ENCODE assay signal across 8 cellular contexts in the genomic region with DNA sequence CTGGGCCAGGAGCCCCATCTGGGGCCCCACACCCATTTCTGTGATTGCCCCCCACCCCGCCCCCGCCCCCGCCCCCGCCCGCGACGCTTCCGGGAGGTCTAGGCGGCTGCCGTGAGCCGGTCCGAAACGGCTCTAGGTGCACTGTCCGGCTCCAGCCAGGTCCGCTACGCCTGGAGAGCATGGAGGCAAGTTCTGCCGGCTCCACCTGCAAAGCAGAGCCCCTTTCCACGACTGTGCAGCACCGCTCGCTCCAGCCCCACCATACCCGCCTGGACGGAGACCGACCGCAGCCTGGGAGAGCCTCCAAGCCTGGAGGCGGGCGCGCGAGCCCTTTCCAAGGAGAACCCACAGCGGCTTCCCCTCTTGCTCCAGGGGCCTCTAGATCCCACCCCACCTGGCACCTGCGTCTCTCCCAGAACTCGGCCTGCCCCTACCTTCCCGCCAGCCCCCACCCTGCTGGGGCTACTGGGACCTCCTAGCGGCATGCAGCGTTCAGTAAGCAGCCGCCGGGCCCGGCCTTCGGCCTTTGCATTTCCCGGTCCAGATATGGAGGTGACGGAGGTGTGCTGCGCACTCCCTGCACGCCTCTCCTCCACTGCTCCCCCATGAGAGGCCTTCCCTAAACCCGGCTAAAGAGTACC.
DNase-seq lines count a peak whose midpoint lies in the region; ATAC-seq lines count a peak whose summit lies in the region.

No MANE protein-coding gene starts in this region.

- peak overlapping the region in 4 of 5 donors; percentile 62 to 84 (median 78) for H3K4me3 ChIP-seq in subcutaneous abdominal adipose tissue (ENCODE audit: low read depth in 1 of 5, low read length in 5 of 5)

- peaks cover 4% of the 10 kb centered on the region for H3K9me3 Mint-ChIP-seq in activated naive CD8-positive, alpha-beta T cell treated with anti-CD3 and anti-CD28 coated beads for 36 hours

- peak overlapping the region; percentile 83 for H3K4me3 Mint-ChIP-seq in activated naive CD8-positive, alpha-beta T cell treated with anti-CD3 and anti-CD28 coated beads for 36 hours

- ATAC-seq in activated CD4-positive, CD25-positive, alpha-beta regulatory T cell treated with anti-CD3 and anti-CD28 coated beads, Interleukin-2, amount 50 U/mL, for 24 hours: peak; percentile 5 to 7
- peak; percentile 26 for ATAC-seq in HG03025 (IDR thresholded peaks at IDR 0.05; ENCODE audit: low FRiP score, unreplicated experiment)

- H3K9me3 ChIP-seq in subcutaneous abdominal adipose tissue (ENCODE audit: control insufficient read depth in 5 of 5, low read length in 5 of 5): peaks cover 0 to 12% (median 9%) of the 10 kb centered on the region in 5 donors

- H3K9ac ChIP-seq in subcutaneous abdominal adipose tissue (ENCODE audit: low read length in 5 of 5): peak overlapping the region in 2 of 5 donors; percentile 43 to 87

- H3K27ac Mint-ChIP-seq in activated naive CD8-positive, alpha-beta T cell treated with anti-CD3 and anti-CD28 coated beads for 36 hours: peak overlapping the region; percentile 80

- H3K36me3 Mint-ChIP-seq in activated naive CD8-positive, alpha-beta T cell treated with anti-CD3 and anti-CD28 coated beads for 36 hours: peaks cover 4% of the 10 kb centered on the region

- no peak for DNase-seq in activated CD4-positive, CD25-positive, alpha-beta regulatory T cell treated with anti-CD3 and anti-CD28 coated beads, Interleukin-2, amount 50 U/mL, for 72 hours
- DNase-seq in activated naive CD8-positive, alpha-beta T cell treated with anti-CD3 and anti-CD28 coated beads for 36 hours: no peak
- DNase-seq in iPS-NIHi7 (ENCODE audit: extremely low spot score) (peak; percentile 11), kidney glomerular epithelial cell (lab: John Stamatoyannopoulos, UW) (no peak), AG08395 (ENCODE audit: low spot score) (no peak)

- H3K27me3 Mint-ChIP-seq in activated naive CD8-positive, alpha-beta T cell treated with anti-CD3 and anti-CD28 coated beads for 36 hours: no peaks in the 10 kb centered on the region

- no peak overlapping the region for H3K27ac ChIP-seq in subcutaneous abdominal adipose tissue (ENCODE audit: low read depth, low read length)

- peaks cover under 1 to 29% (median 19%) of the 10 kb centered on the region in 5 donors for H3K4me1 ChIP-seq in subcutaneous abdominal adipose tissue (ENCODE audit: control insufficient read depth in 5 of 5, insufficient read depth in 5 of 5, low read length in 5 of 5)

- no peaks in the 10 kb centered on the region for H3K36me3 ChIP-seq in subcutaneous abdominal adipose tissue (ENCODE audit: control insufficient read depth in 5 of 5, insufficient read depth in 5 of 5, low read length in 5 of 5)

- no peaks in the 10 kb centered on the region for H3K27me3 ChIP-seq in subcutaneous abdominal adipose tissue (ENCODE audit: control insufficient read depth in 5 of 5, insufficient read depth in 4 of 5, low read length in 5 of 5)

- peaks cover 35% of the 10 kb centered on the region for H3K4me1 Mint-ChIP-seq in activated naive CD8-positive, alpha-beta T cell treated with anti-CD3 and anti-CD28 coated beads for 36 hours
